Comparison of ENCODE assay signal across 23 cellular contexts in the genomic region with DNA sequence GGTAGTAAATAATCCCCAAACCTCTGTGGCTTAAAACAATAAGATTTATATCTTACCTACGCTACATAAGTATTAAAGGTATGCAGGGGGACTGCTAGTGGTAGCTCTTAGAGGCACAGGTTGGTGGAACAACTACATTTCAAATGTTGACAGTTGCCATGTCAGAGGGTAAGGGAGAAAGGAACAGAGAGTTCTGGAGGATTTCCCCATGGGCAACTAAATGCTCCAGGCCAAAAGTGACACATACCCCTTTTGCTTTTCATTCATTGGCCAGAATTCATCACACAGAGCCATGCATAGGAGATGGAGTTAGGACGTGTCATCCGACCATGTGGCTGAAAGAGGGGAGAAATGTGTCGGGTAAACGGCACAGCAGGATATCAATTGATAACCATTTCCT.
A peak's percentile ranks its signal among the peaks of the same experiment; 100 is the strongest.
DNase-seq lines count a peak whose midpoint lies in the region; ATAC-seq, FAIRE-seq and TF ChIP-seq lines count a peak whose summit lies in the region.
"Had no signal": no experiment of that assay in that cellular context is flagged by ENCODE, and none has a peak within 500 bp of the region (broad histone marks: within the 10 kb centered on the region; RNA-seq: fewer than 3 reads in every experiment).

No MANE protein-coding gene starts in this region.

- H3K4me1 ChIP-seq in breast epithelium: no peaks in the 10 kb centered on the region
- H3K4me1 ChIP-seq: A549, SJSA1 had no signal

- no peaks in the 10 kb centered on the region for H3K9me3 Mint-ChIP-seq in MCF 10A (ENCODE audit: unreplicated experiment)
- H3K9me3 Mint-ChIP-seq: HFFc6 had no signal

- CTCF ChIA-PET in MCF 10A (lab: Yijun Ruan, JAX): interaction anchor here (0.9 to 1.7 kb wide), 2 partner anchors 99 to 127 kb away, joined by 3 to 7 read pairs; no protein-coding TSS in a partner anchor

- ATAC-seq in GM18519 (IDR thresholded peaks at IDR 0.05; ENCODE audit: low FRiP score, unreplicated experiment): no peak
- ATAC-seq: A549, HepG2, Right ventricle myocardium inferior had no signal

- no peak overlapping the region for H3K27ac Mint-ChIP-seq in MCF 10A (ENCODE audit: low read depth, unreplicated experiment)
- H3K27ac Mint-ChIP-seq: B cell, CD14-positive monocyte, HFFc6 had no signal

- H3K9me3 ChIP-seq in breast epithelium: no peaks in the 10 kb centered on the region
- H3K9me3 ChIP-seq: A549, SJSA1 had no signal

- H3K27ac ChIP-seq in breast epithelium: no peak overlapping the region
- H3K27ac ChIP-seq: A549, HL-60, SJSA1 had no signal

- intact Hi-C loops in MCF 10A (cut with micrococcal nuclease): no loop called here
- intact Hi-C loops in breast epithelium (cut with DNase I; ENCODE audit: low total_unique reads): no loop called here

- TF ChIP-seq POLR2A in breast epithelium (IDR thresholded peaks at IDR 0.05) (no peak), GM12892 (IDR thresholded peaks at IDR 0.05; ENCODE audit: low read depth, low read length) (no peak)

- BruUV-seq in MCF 10A (replicated peaks; lab: Mats Ljungman, UMichigan): no TSS peak

- POLR2A ChIA-PET in MCF 10A (lab: Yijun Ruan, JAX): interaction anchor here (0.8 to 4.6 kb wide), 3 partner anchors 10 to 97 kb away, joined by 3 to 43 read pairs (median 4); no protein-coding TSS in a partner anchor

- peaks cover 33% of the 10 kb centered on the region for H3K4me1 Mint-ChIP-seq in MCF 10A (ENCODE audit: insufficient read depth, unreplicated experiment)
- H3K4me1 Mint-ChIP-seq: B cell had no signal

- no peak overlapping the region for H3K4me3 ChIP-seq in breast epithelium
- H3K4me3 ChIP-seq: A549, K562, SJSA1 had no signal

- H3K27me3 ChIP-seq in breast epithelium: no peaks in the 10 kb centered on the region
- H3K27me3 ChIP-seq: SJSA1 had no signal

- no peaks in the 10 kb centered on the region for H3K36me3 Mint-ChIP-seq in MCF 10A (ENCODE audit: insufficient read depth, unreplicated experiment)
- H3K36me3 Mint-ChIP-seq: CD14-positive monocyte had no signal

- TF ChIP-seq CTCF in MCF 10A (IDR thresholded peaks at IDR 0.05; ENCODE audit: unreplicated experiment): no peak
- no peak for TF ChIP-seq CTCF in breast epithelium (IDR thresholded peaks at IDR 0.05)

- H3K36me3 ChIP-seq in breast epithelium: no peaks in the 10 kb centered on the region
- H3K36me3 ChIP-seq: SJSA1 had no signal

- H3K4me3 Mint-ChIP-seq in MCF 10A (ENCODE audit: unreplicated experiment): no peak overlapping the region
- H3K4me3 Mint-ChIP-seq: B cell, CD14-positive monocyte, HFFc6 had no signal

- peak; percentile 9 for DNase-seq in MCF 10A (ENCODE audit: unreplicated experiment)
- no peak for DNase-seq in breast epithelium (ENCODE audit: low spot score in 2 of 2)
- DNase-seq in NCI-H69 (lab: John Stamatoyannopoulos, UW): peak; percentile 16
- peak; percentile 40 for DNase-seq in kidney tubule cell (ENCODE audit: low spot score)
- no peak for DNase-seq in foreskin melanocyte
- DNase-seq in GM12892 (ENCODE audit: insufficient read length): no peak
- DNase-seq: H7, HFFc6, NCI-H1105, NCI-H187, NCI-H2107, NCI-H82, OCI-M1 had no signal

- H3K27me3 Mint-ChIP-seq in MCF 10A (ENCODE audit: insufficient read depth, unreplicated experiment): no peaks in the 10 kb centered on the region

- no peak for FAIRE-seq in GM12892 (lab: Jason Lieb, UNC)
- FAIRE-seq: A549, HepG2, K562, RCC 7860 had no signal

Comparison
In these comparisons a context has a peak if more than half of its experiments do, and no peak if none do; other contexts are left out.
1. DNase-seq: peak in MCF 10A (single experiment), NCI-H69 (single experiment) and kidney tubule cell (single experiment); none in breast epithelium (0 of 2), foreskin melanocyte (single experiment) and GM12892 (single experiment).